Comparison of ENCODE assay signal across 2 cellular contexts in the genomic region with DNA sequence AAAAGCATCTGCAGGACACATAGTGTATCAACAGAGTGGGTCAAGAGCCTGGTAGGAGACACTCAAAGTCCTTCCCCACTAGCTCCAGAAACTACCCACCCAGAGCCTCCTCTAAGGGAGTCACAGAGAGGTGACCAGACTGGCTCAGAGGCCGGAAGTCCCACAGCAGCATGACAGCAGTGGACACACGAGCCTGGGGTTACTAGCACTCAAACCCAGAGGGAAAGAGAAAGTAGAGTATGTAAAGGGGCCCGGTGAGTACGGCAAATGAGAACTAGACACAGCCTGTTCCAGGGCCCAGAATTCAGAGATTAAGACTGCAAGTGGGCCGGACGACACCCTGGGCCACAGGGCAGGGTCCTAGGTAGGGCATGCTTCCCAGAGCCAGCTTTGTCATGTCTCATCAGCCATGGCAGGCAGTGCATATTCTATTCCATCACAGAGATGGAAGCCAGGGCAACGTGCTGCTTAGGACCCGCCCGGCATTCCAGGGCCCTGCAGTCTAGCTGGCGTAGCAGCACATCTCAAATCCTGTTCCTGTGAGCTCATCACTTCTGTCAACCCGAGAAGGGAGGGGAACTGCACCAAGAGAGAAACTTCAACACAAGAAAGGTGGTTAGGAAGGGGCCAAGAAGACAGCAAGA.
A peak's percentile ranks its signal among the peaks of the same experiment; 100 is the strongest.
TF ChIP-seq lines count a peak whose summit lies in the region.

No MANE protein-coding gene starts in this region.

TF ChIP-seq in HEK293, 187 proteins besides CTCF, POLR2A, EP300 and RAD21:
- TF ChIP-seq ZNF76 (tag by site-specific recombination; IDR thresholded peaks at IDR 0.05; ENCODE audit: borderline replicate concordance, low read depth) (no peak), ZBTB7A (tag by site-specific recombination; IDR thresholded peaks at IDR 0.05; ENCODE audit: low read depth) (no peak), ZNF19 (tag by site-specific recombination; IDR thresholded peaks at IDR 0.05; ENCODE audit: low read depth) (no peak), ZNF274 (IDR thresholded peaks at IDR 0.05; ENCODE audit: low read length) (no peak), ZNF274 (tag by site-specific recombination; IDR thresholded peaks at IDR 0.05; ENCODE audit: borderline replicate concordance) (no peak), ZNF654 (tag by site-specific recombination; IDR thresholded peaks at IDR 0.05; ENCODE audit: low read depth) (no peak), KLF10 (tag by site-specific recombination; IDR thresholded peaks at IDR 0.05) (no peak), ZNF600 (tag by site-specific recombination; IDR thresholded peaks at IDR 0.05) (peak; percentile 91), ZNF768 (tag by site-specific recombination; IDR thresholded peaks at IDR 0.05) (no peak)
TF ChIP-seq in HEK293: peak in this region for 1.

TF ChIP-seq in GM12878, 131 proteins besides CTCF, POLR2A, EP300 and RAD21:
- TF ChIP-seq, protein P1, sequence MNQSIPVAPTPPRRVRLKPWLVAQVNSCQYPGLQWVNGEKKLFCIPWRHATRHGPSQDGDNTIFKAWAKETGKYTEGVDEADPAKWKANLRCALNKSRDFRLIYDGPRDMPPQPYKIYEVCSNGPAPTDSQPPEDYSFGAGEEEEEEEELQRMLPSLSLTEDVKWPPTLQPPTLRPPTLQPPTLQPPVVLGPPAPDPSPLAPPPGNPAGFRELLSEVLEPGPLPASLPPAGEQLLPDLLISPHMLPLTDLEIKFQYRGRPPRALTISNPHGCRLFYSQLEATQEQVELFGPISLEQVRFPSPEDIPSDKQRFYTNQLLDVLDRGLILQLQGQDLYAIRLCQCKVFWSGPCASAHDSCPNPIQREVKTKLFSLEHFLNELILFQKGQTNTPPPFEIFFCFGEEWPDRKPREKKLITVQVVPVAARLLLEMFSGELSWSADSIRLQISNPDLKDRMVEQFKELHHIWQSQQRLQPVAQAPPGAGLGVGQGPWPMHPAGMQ (IDR thresholded peaks at IDR 0.05; ENCODE audit: borderline replicate concordance) = no peak
- no peak for TF ChIP-seq IKZF1 (conservative IDR thresholded peaks at IDR 0.05)
- TF ChIP-seq RFX5 (IDR thresholded peaks at IDR 0.05; ENCODE audit: low read depth, low read length) = no peak
- no peak for TF ChIP-seq POLR2AphosphoS5 (IDR thresholded peaks at IDR 0.05; ENCODE audit: low read length)
- TF ChIP-seq JUNB (IDR thresholded peaks at IDR 0.05) = no peak
- TF ChIP-seq TBL1XR1 (IDR thresholded peaks at IDR 0.05; ENCODE audit: low read depth, low read length) = no peak
- TF ChIP-seq, protein P2, sequence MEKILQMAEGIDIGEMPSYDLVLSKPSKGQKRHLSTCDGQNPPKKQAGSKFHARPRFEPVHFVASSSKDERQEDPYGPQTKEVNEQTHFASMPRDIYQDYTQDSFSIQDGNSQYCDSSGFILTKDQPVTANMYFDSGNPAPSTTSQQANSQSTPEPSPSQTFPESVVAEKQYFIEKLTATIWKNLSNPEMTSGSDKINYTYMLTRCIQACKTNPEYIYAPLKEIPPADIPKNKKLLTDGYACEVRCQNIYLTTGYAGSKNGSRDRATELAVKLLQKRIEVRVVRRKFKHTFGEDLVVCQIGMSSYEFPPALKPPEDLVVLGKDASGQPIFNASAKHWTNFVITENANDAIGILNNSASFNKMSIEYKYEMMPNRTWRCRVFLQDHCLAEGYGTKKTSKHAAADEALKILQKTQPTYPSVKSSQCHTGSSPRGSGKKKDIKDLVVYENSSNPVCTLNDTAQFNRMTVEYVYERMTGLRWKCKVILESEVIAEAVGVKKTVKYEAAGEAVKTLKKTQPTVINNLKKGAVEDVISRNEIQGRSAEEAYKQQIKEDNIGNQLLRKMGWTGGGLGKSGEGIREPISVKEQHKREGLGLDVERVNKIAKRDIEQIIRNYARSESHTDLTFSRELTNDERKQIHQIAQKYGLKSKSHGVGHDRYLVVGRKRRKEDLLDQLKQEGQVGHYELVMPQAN (conservative IDR thresholded peaks at IDR 0.05) = no peak
- TF ChIP-seq HCFC1 (IDR thresholded peaks at IDR 0.05; ENCODE audit: low read length) = no peak
- no peak for TF ChIP-seq HDAC6 (IDR thresholded peaks at IDR 0.05; ENCODE audit: unreplicated experiment)
- no peak for TF ChIP-seq SIN3A (IDR thresholded peaks at IDR 0.05; ENCODE audit: low read depth, low read length)
- TF ChIP-seq, protein P3, sequence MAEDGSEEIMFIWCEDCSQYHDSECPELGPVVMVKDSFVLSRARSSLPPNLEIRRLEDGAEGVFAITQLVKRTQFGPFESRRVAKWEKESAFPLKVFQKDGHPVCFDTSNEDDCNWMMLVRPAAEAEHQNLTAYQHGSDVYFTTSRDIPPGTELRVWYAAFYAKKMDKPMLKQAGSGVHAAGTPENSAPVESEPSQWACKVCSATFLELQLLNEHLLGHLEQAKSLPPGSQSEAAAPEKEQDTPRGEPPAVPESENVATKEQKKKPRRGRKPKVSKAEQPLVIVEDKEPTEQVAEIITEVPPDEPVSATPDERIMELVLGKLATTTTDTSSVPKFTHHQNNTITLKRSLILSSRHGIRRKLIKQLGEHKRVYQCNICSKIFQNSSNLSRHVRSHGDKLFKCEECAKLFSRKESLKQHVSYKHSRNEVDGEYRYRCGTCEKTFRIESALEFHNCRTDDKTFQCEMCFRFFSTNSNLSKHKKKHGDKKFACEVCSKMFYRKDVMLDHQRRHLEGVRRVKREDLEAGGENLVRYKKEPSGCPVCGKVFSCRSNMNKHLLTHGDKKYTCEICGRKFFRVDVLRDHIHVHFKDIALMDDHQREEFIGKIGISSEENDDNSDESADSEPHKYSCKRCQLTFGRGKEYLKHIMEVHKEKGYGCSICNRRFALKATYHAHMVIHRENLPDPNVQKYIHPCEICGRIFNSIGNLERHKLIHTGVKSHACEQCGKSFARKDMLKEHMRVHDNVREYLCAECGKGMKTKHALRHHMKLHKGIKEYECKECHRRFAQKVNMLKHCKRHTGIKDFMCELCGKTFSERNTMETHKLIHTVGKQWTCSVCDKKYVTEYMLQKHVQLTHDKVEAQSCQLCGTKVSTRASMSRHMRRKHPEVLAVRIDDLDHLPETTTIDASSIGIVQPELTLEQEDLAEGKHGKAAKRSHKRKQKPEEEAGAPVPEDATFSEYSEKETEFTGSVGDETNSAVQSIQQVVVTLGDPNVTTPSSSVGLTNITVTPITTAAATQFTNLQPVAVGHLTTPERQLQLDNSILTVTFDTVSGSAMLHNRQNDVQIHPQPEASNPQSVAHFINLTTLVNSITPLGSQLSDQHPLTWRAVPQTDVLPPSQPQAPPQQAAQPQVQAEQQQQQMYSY (CRISPR knock-in tag; IDR thresholded peaks at IDR 0.05) = no peak
- TF ChIP-seq, protein P4, sequence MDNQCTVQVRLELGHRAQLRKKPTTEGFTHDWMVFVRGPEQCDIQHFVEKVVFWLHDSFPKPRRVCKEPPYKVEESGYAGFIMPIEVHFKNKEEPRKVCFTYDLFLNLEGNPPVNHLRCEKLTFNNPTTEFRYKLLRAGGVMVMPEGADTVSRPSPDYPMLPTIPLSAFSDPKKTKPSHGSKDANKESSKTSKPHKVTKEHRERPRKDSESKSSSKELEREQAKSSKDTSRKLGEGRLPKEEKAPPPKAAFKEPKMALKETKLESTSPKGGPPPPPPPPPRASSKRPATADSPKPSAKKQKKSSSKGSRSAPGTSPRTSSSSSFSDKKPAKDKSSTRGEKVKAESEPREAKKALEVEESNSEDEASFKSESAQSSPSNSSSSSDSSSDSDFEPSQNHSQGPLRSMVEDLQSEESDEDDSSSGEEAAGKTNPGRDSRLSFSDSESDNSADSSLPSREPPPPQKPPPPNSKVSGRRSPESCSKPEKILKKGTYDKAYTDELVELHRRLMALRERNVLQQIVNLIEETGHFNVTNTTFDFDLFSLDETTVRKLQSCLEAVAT (IDR thresholded peaks at IDR 0.05) = no peak
- no peak for TF ChIP-seq ZBED1 (IDR thresholded peaks at IDR 0.05; ENCODE audit: borderline replicate concordance)
- TF ChIP-seq MYC (IDR thresholded peaks at IDR 0.05; ENCODE audit: insufficient read depth, insufficient read length, insufficient replicate concordance, low read length, severe bottlenecking) = no peak
- TF ChIP-seq, protein P5, sequence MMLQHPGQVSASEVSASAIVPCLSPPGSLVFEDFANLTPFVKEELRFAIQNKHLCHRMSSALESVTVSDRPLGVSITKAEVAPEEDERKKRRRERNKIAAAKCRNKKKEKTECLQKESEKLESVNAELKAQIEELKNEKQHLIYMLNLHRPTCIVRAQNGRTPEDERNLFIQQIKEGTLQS (IDR thresholded peaks at IDR 0.05; ENCODE audit: borderline replicate concordance, extremely low read depth, low read depth, low read length) = no peak
- TF ChIP-seq FOS (IDR thresholded peaks at IDR 0.05; ENCODE audit: borderline replicate concordance, extremely low read depth, insufficient read length) = no peak
- TF ChIP-seq, protein P6, sequence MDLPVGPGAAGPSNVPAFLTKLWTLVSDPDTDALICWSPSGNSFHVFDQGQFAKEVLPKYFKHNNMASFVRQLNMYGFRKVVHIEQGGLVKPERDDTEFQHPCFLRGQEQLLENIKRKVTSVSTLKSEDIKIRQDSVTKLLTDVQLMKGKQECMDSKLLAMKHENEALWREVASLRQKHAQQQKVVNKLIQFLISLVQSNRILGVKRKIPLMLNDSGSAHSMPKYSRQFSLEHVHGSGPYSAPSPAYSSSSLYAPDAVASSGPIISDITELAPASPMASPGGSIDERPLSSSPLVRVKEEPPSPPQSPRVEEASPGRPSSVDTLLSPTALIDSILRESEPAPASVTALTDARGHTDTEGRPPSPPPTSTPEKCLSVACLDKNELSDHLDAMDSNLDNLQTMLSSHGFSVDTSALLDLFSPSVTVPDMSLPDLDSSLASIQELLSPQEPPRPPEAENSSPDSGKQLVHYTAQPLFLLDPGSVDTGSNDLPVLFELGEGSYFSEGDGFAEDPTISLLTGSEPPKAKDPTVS (IDR thresholded peaks at IDR 0.05; ENCODE audit: low read depth, low read length) = no peak
- TF ChIP-seq, protein P7, sequence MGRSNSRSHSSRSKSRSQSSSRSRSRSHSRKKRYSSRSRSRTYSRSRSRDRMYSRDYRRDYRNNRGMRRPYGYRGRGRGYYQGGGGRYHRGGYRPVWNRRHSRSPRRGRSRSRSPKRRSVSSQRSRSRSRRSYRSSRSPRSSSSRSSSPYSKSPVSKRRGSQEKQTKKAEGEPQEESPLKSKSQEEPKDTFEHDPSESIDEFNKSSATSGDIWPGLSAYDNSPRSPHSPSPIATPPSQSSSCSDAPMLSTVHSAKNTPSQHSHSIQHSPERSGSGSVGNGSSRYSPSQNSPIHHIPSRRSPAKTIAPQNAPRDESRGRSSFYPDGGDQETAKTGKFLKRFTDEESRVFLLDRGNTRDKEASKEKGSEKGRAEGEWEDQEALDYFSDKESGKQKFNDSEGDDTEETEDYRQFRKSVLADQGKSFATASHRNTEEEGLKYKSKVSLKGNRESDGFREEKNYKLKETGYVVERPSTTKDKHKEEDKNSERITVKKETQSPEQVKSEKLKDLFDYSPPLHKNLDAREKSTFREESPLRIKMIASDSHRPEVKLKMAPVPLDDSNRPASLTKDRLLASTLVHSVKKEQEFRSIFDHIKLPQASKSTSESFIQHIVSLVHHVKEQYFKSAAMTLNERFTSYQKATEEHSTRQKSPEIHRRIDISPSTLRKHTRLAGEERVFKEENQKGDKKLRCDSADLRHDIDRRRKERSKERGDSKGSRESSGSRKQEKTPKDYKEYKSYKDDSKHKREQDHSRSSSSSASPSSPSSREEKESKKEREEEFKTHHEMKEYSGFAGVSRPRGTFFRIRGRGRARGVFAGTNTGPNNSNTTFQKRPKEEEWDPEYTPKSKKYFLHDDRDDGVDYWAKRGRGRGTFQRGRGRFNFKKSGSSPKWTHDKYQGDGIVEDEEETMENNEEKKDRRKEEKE (IDR thresholded peaks at IDR 0.05) = no peak
